In genomic region chr9:107548298-107549142, GRCh38 we compare ENCODE assay signal across 1 cellular context.
TF ChIP-seq lines count a peak whose summit lies in the region.

No MANE protein-coding gene starts in this region.

TF ChIP-seq in K562, 482 proteins besides CTCF, POLR2A, EP300 and RAD21 (continued from another document):
- TF ChIP-seq CUX1 (CRISPR knock-in tag; IDR thresholded peaks at IDR 0.05), result no peak
- no peak for TF ChIP-seq ETS2 (tag; IDR thresholded peaks at IDR 0.05; ENCODE audit: borderline replicate concordance, poor library complexity, severe bottlenecking)
- TF ChIP-seq DMBX1 (CRISPR knock-in tag; IDR thresholded peaks at IDR 0.05; ENCODE audit: borderline replicate concordance), result no peak
- peak; percentile 80 for TF ChIP-seq CEBPB (tag; IDR thresholded peaks at IDR 0.05)
- peak; percentile 20; the same call in 1 of the 2 replicates for TF ChIP-seq EHMT2 (IDR thresholded peaks at IDR 0.05)
- no peak for TF ChIP-seq NR2C2 (CRISPR knock-in tag; IDR thresholded peaks at IDR 0.05)
- TF ChIP-seq NR2C2 (tag; IDR thresholded peaks at IDR 0.05), result peak; percentile 42; the same call in 1 of the 2 replicates
- no peak for TF ChIP-seq RBFOX2 (IDR thresholded peaks at IDR 0.05; ENCODE audit: low read depth, low read length)
- no peak for TF ChIP-seq SP2 (IDR thresholded peaks at IDR 0.05; ENCODE audit: extremely low read depth, low read depth, low read length, poor library complexity, severe bottlenecking)
- peak; percentile 21; the same call in 1 of the 2 replicates for TF ChIP-seq ZKSCAN8 (CRISPR knock-in tag; IDR thresholded peaks at IDR 0.05)
- TF ChIP-seq TSHZ1 (CRISPR knock-in tag; IDR thresholded peaks at IDR 0.05), result no peak
- TF ChIP-seq FOSL1 (tag; conservative IDR thresholded peaks at IDR 0.05), result peak; percentile 78
- peak; percentile 79 for TF ChIP-seq L3MBTL2 (IDR thresholded peaks at IDR 0.05)
- peak; percentile 40; the same call in 1 of the 2 replicates for TF ChIP-seq JUN (IDR thresholded peaks at IDR 0.05; ENCODE audit: borderline replicate concordance, low read depth, low read length)
- TF ChIP-seq JUN (CRISPR knock-in tag; IDR thresholded peaks at IDR 0.05; ENCODE audit: borderline replicate concordance), result no peak
- TF ChIP-seq ZSCAN32 (CRISPR knock-in tag; IDR thresholded peaks at IDR 0.05), result peak; percentile 67; the same call in 1 of the 2 replicates
- TF ChIP-seq GABPA (tag; conservative IDR thresholded peaks at IDR 0.05; ENCODE audit: low read depth), result peak; percentile 57
- TF ChIP-seq ELF1 (tag; IDR thresholded peaks at IDR 0.05), result peak; percentile 62; the same call in 1 of the 2 replicates
- no peak for TF ChIP-seq ZBED1 (IDR thresholded peaks at IDR 0.05)
- TF ChIP-seq VEZF1 (CRISPR knock-in tag; IDR thresholded peaks at IDR 0.05), result peak; percentile 23; the same call in 1 of the 2 replicates
- TF ChIP-seq HNRNPUL1 (IDR thresholded peaks at IDR 0.05; ENCODE audit: low read length), result no peak
- peak; percentile 52; the same call in 1 of the 2 replicates for TF ChIP-seq ZNF197 (CRISPR knock-in tag; IDR thresholded peaks at IDR 0.05; ENCODE audit: low read depth)
- TF ChIP-seq MEIS2 (IDR thresholded peaks at IDR 0.05; ENCODE audit: partially characterized antibody), result peak; percentile 34
- TF ChIP-seq ZNF175 (CRISPR knock-in tag; IDR thresholded peaks at IDR 0.05; ENCODE audit: low read depth), result peak; percentile 88
- no peak for TF ChIP-seq HMG20A (CRISPR knock-in tag; conservative IDR thresholded peaks at IDR 0.05)
- no peak for TF ChIP-seq ZNF311 (CRISPR knock-in tag; IDR thresholded peaks at IDR 0.05)
- TF ChIP-seq DDX20 (tag; IDR thresholded peaks at IDR 0.05; ENCODE audit: low read depth), result peak; percentile 60; the same call in 1 of the 2 replicates
- TF ChIP-seq SMAD3 (CRISPR knock-in tag; conservative IDR thresholded peaks at IDR 0.05), result 0 out of 2 replicates have a peak, but pooled peaks have one; percentile 64
- TF ChIP-seq ATF4 (CRISPR knock-in tag; IDR thresholded peaks at IDR 0.05), result peak; percentile 95
- no peak for TF ChIP-seq IRF2 (CRISPR knock-in tag; IDR thresholded peaks at IDR 0.05)
- TF ChIP-seq CEBPG (CRISPR knock-in tag; IDR thresholded peaks at IDR 0.05), result peak; percentile 86
- TF ChIP-seq CEBPG (tag; conservative IDR thresholded peaks at IDR 0.05 in 1 of 2, IDR thresholded peaks at IDR 0.05 in 1 of 2), result peak; percentile 98 to 99
- no peak for TF ChIP-seq ATF1 (CRISPR knock-in tag; IDR thresholded peaks at IDR 0.05)
- peak; percentile 21; the same call in 1 of the 2 replicates for TF ChIP-seq ATF1 (tag; IDR thresholded peaks at IDR 0.05)
- TF ChIP-seq JUND (IDR thresholded peaks at IDR 0.05; ENCODE audit: borderline replicate concordance, low read depth, low read length), result peak; percentile 81
- TF ChIP-seq JUND (tag; IDR thresholded peaks at IDR 0.05; ENCODE audit: borderline replicate concordance, low read depth, low read length), result peak; percentile 51; the same call in 2 of the 3 replicates
- no peak for TF ChIP-seq TFAP4 (CRISPR knock-in tag; IDR thresholded peaks at IDR 0.05; ENCODE audit: borderline replicate concordance)
- no peak for TF ChIP-seq FOXM1 (IDR thresholded peaks at IDR 0.05; ENCODE audit: low read depth)
- no peak for TF ChIP-seq FOXM1 (CRISPR knock-in tag; IDR thresholded peaks at IDR 0.05; ENCODE audit: low read depth)
- TF ChIP-seq BACH1 (tag; IDR thresholded peaks at IDR 0.05), result peak; percentile 51; the same call in 1 of the 2 replicates
- no peak for TF ChIP-seq CSDE1 (IDR thresholded peaks at IDR 0.05)
- TF ChIP-seq FOXK2 (conservative IDR thresholded peaks at IDR 0.05 in 1 of 2, IDR thresholded peaks at IDR 0.05 in 1 of 2; ENCODE audit: low read depth in 2 of 2), result no peak
- TF ChIP-seq NR4A1 (CRISPR knock-in tag; IDR thresholded peaks at IDR 0.05), result no peak
- TF ChIP-seq NR4A1 (tag; IDR thresholded peaks at IDR 0.05), result peak; percentile 69; the same call in 1 of the 2 replicates
- no peak for TF ChIP-seq CBFB (CRISPR knock-in tag; IDR thresholded peaks at IDR 0.05)
- no peak for TF ChIP-seq USF2 (CRISPR knock-in tag; IDR thresholded peaks at IDR 0.05)
- TF ChIP-seq POLR2H (tag; IDR thresholded peaks at IDR 0.05; ENCODE audit: low read depth), result peak; percentile 52; the same call in 1 of the 2 replicates
- no peak for TF ChIP-seq BHLHE40 (IDR thresholded peaks at IDR 0.05; ENCODE audit: low read length)
- peak; percentile 82 for TF ChIP-seq ATF7 (IDR thresholded peaks at IDR 0.05)
- TF ChIP-seq CTBP1 (IDR thresholded peaks at IDR 0.05; ENCODE audit: borderline replicate concordance), result peak; percentile 36; the same call in 1 of the 2 replicates
- peak; percentile 96 for TF ChIP-seq ATF3 (IDR thresholded peaks at IDR 0.05)
- TF ChIP-seq ATF3 (CRISPR knock-in tag; conservative IDR thresholded peaks at IDR 0.05), result no peak
- no peak for TF ChIP-seq ZNF24 (IDR thresholded peaks at IDR 0.05)
- no peak for TF ChIP-seq PTRF (tag; IDR thresholded peaks at IDR 0.05)
- peak; percentile 50; the same call in 1 of the 2 replicates for TF ChIP-seq GTF2E2 (tag; IDR thresholded peaks at IDR 0.05)
TF ChIP-seq in K562: peak in this region for 43.
